ENCODE assay signal across 8 cellular contexts in the genomic region with DNA sequence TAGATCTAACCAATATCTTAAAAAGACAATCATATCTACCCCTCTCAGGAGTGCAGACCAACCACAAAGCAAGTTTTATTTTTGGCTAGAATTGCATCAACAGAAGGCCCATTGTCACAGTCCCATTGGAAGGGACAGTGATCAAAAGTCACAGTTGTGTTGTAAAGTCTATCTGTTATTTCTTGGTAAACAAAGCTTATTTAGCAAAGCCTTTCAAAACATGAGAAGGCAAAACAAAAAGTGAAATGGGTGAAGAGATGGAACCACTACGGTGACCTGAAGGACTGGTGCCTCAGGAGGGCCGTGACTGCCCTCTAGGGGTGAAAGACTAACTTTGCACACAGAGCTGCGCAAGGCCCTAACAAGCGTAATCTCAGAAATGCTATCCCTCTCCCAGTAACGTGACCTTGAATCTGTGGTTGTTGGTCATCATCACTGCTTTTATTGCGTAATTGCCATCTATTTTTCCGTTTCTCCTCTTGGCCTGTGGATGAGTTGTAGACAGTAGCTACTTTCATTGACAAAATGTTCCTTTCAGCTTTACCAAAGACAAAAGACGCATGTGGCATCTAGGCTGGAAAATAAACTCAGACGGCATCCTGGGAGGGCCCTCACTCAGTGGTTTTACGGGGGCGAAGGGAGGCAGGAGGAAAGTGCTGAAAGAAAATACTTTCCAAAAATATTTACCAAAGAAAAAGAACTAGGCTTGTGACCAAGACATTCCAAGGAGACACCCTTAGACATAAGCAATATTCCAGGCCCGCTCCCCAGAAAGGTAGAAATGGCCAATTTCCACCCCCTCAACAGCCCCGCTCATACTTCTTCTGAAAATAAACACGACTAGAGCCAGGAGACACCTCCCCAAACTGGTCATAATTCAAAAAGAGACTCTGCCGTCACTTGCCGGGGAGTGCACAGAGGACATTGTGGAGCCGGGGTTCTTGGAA.
A peak's percentile ranks its signal among the peaks of the same experiment; 100 is the strongest.
DNase-seq lines count a peak whose midpoint lies in the region; ATAC-seq lines count a peak whose summit lies in the region.

No MANE protein-coding gene starts in this region.

- peak; percentile 95 for ATAC-seq in GM18873 (IDR thresholded peaks at IDR 0.05; ENCODE audit: low FRiP score, unreplicated experiment)
- ATAC-seq in HG03103 (IDR thresholded peaks at IDR 0.05; ENCODE audit: low read depth, unreplicated experiment): peak; percentile 98

- H3K9me3 Mint-ChIP-seq in activated CD4-positive, alpha-beta memory T cell treated with anti-CD3 and anti-CD28 coated beads, Interleukin-2, amount 10 ng/mL, durations not matched to agents 7 days and 5 days: no peaks in the 10 kb centered on the region

- H3K27me3 Mint-ChIP-seq in activated CD4-positive, alpha-beta memory T cell treated with anti-CD3 and anti-CD28 coated beads, Interleukin-2, amount 10 ng/mL, durations not matched to agents 7 days and 5 days: peaks cover 4% of the 10 kb centered on the region

- H3K36me3 Mint-ChIP-seq in activated CD4-positive, alpha-beta memory T cell treated with anti-CD3 and anti-CD28 coated beads, Interleukin-2, amount 10 ng/mL, durations not matched to agents 7 days and 5 days (ENCODE audit: low read depth): no peaks in the 10 kb centered on the region

- CTCF ChIA-PET in activated CD4-positive, alpha-beta memory T cell treated with anti-CD3 and anti-CD28 coated beads, Interleukin-2, amount 10 ng/mL, durations not matched to agents 7 days and 5 days (lab: Charles Lee): interaction anchor here (0.6 to 7.5 kb wide), 50 partner anchors 9 to 306 kb away, joined by 3 to 271 read pairs (median 4); a partner anchor contains a TSS

- H3K27ac Mint-ChIP-seq in activated CD4-positive, alpha-beta memory T cell treated with anti-CD3 and anti-CD28 coated beads, Interleukin-2, amount 10 ng/mL, durations not matched to agents 7 days and 5 days: no peak overlapping the region

- peak; percentile 95 for DNase-seq in Ammon's horn (ENCODE audit: low spot score)
- peak; percentile 39 for DNase-seq in NCI-H526 treated with DMSO at 0.1 percent for 48 hours (lab: John Stamatoyannopoulos, UW)
- DNase-seq in activated CD4-positive, alpha-beta memory T cell treated with anti-CD3 and anti-CD28 coated beads, Interleukin-2, amount 10 ng/mL, durations not matched to agents 7 days and 5 days: peak; percentile 80
- DNase-seq in effector CD4-positive, alpha-beta T cell: peak; percentile 56
- DNase-seq in medulla oblongata (ENCODE audit: extremely low spot score): peak; percentile 96
- DNase-seq in stimulated activated CD8-positive, alpha-beta memory T cell treated with anti-CD3 and anti-CD28 coated beads, Interleukin-15, amount 100 ng/mL, for 1 hour (ENCODE audit: low read depth): peak; percentile 28

- peaks cover 22% of the 10 kb centered on the region for H3K4me1 Mint-ChIP-seq in activated CD4-positive, alpha-beta memory T cell treated with anti-CD3 and anti-CD28 coated beads, Interleukin-2, amount 10 ng/mL, durations not matched to agents 7 days and 5 days

- H3K4me3 Mint-ChIP-seq in activated CD4-positive, alpha-beta memory T cell treated with anti-CD3 and anti-CD28 coated beads, Interleukin-2, amount 10 ng/mL, durations not matched to agents 7 days and 5 days: no peak overlapping the region

- POLR2A ChIA-PET in activated CD4-positive, alpha-beta memory T cell treated with anti-CD3 and anti-CD28 coated beads, Interleukin-2, amount 10 ng/mL, durations not matched to agents 7 days and 5 days (lab: Charles Lee): interaction anchor here (0.6 to 2.7 kb wide), 8 partner anchors 106 to 185 kb away, joined by 3 to 15 read pairs (median 6); no protein-coding TSS in a partner anchor

Comparison
In these comparisons a context has a peak if more than half of its experiments do, and no peak if none do; other contexts are left out.
1. Peak in every context shown above with its lines: DNase-seq and ATAC-seq.
2. DNase-seq: peak in every context shown above with its lines; median percentile 96 in medulla oblongata; 95 in Ammon's horn; 80 in activated CD4-positive, alpha-beta memory T cell treated with anti-CD3 and anti-CD28 coated beads, Interleukin-2, amount 10 ng/mL, durations not matched to agents 7 days and 5 days; 56 in effector CD4-positive, alpha-beta T cell; 39 in NCI-H526 treated with DMSO at 0.1 percent for 48 hours; 28 in stimulated activated CD8-positive, alpha-beta memory T cell treated with anti-CD3 and anti-CD28 coated beads, Interleukin-15, amount 100 ng/mL, for 1 hour.